14 cellular contexts compared by ENCODE assay signal in genomic region chr18:1013951-1014350, GRCh38.
"Had no signal": no experiment of that assay in that cellular context is flagged by ENCODE, and none has a peak within 500 bp of the region (broad histone marks: within the 10 kb centered on the region; RNA-seq: fewer than 3 reads in every experiment).

No MANE protein-coding gene starts in this region.

- H3K4me1 ChIP-seq: breast epithelium had no signal

- H3K9me3 ChIP-seq: breast epithelium, ovary, testis had no signal

- DNase-seq: activated CD8-positive, alpha-beta memory T cell treated with anti-CD3 and anti-CD28 coated beads, Interleukin-2, amount 50 U/mL, for 4 hours; activated CD8-positive, alpha-beta T cell treated with anti-CD3 and anti-CD28 coated beads for 36 hours; activated gamma-delta T cell treated with Interleukin-2 at 50 U/mL for 16 hours; activated naive CD8-positive, alpha-beta T cell treated with anti-CD3 and anti-CD28 coated beads for 36 hours; activated T-cell treated with anti-CD3 and anti-CD28 coated beads, Interleukin-2, amount 50 U/mL, for 72 hours; left colon; mammary epithelial cell; ovary; stimulated activated CD4-positive, alpha-beta T cell treated with anti-CD3 and anti-CD28 coated beads, Interleukin-15, amount 100 ng/mL, for 24 hours; stimulated activated CD4-positive, alpha-beta T cell treated with anti-CD3 and anti-CD28 coated beads, Interleukin-4, amount 100 ng/mL, for 4 hours; stimulated activated naive CD8-positive, alpha-beta T cell treated with anti-CD3 and anti-CD28 coated beads, Interleukin-15, amount 100 ng/mL, for 72 hours; testis had no signal

- ATAC-seq: activated CD8-positive, alpha-beta T cell treated with anti-CD3 and anti-CD28 coated beads for 36 hours; activated T-cell treated with anti-CD3 and anti-CD28 coated beads, Interleukin-2, amount 50 U/mL, for 72 hours; left colon; stimulated activated naive CD8-positive, alpha-beta T cell treated with anti-CD3 and anti-CD28 coated beads, Interleukin-15, amount 100 ng/mL, for 72 hours had no signal

- H3K36me3 ChIP-seq: breast epithelium, ovary had no signal

- H3K27me3 ChIP-seq: breast epithelium, ovary, testis had no signal

- H3K4me3 ChIP-seq: breast epithelium, ovary, testis had no signal

- H3K27ac ChIP-seq: breast epithelium, ovary, testis, VCaP had no signal
